13 cellular contexts compared by ENCODE assay signal in the genomic region with DNA sequence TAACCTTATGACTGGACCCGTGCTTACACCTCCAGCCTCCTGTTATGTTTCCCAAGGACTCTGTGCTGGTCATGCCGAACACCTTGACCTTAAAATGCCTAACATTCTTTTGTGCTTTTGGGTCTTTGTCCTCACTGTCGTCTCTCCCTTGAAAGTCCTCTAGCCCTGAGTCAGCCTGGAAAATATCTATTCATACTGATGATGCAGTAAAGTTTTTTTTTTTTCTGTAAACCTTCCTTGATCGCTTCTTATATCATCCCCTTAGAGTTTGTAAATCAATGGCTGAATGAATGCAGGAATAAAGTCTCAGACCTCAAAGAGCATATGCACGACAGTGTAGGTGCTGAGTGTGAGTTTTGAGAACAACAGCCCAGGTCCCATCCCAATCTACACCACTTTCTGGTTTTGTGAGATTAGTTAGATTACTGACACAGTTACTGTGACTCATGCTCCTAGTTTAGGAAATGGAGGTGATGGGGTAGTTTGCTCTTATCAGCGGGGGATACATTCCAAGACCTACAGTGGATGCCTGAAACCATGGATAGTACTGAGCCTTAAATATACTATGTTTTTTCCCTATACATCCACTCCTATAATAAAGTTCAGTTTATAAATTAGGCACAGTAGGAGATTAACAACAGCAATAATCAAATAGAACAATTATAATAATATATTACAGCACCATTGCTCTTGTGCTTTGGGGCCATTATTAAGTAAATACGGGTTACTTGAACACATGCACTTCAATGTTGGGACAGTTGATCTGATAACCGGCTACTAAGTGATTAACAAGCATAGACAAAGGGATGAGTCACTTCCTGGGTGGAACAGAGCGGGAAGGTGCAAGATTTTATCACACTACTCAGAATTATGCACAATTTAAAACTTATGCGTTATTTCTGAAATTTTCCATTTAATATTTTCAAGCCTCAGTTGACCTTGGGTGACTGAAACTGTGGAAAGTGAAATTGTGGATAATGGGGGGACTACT. TPM values are rescaled to one million over a fixed set of nuclear protein-coding genes. Genes with fewer than 3 reads are reported as not detected.
DNase-seq lines count a peak whose midpoint lies in the region; ATAC-seq, FAIRE-seq and TF ChIP-seq lines count a peak whose summit lies in the region.
"Had no signal": no experiment of that assay in that cellular context is flagged by ENCODE, and none has a peak within 500 bp of the region (broad histone marks: within the 10 kb centered on the region; RNA-seq: fewer than 3 reads in every experiment).

No MANE protein-coding gene starts in this region.

- H2AFZ ChIP-seq in endothelial cell of umbilical vein (ENCODE audit: low read depth, low read length), result peak overlapping the region; percentile 20

- peak overlapping the region; percentile 87 for H3K27ac Mint-ChIP-seq in activated naive CD8-positive, alpha-beta T cell
- no peak overlapping the region for H3K27ac Mint-ChIP-seq in activated naive CD8-positive, alpha-beta T cell treated with anti-CD3 and anti-CD28 coated beads for 36 hours
- H3K27ac Mint-ChIP-seq in stimulated activated naive CD8-positive, alpha-beta T cell treated with anti-CD3 and anti-CD28 coated beads, Interleukin-15, Interleukin-2, amounts not matched to agents 100 ng/mL and 50 ng/mL, for 24 hours, result peak overlapping the region; percentile 83
- H3K27ac Mint-ChIP-seq: CD8-positive, alpha-beta T cell had no signal

- H3K27me3 Mint-ChIP-seq in activated naive CD8-positive, alpha-beta T cell, result peaks cover 2% of the 10 kb centered on the region
- H3K27me3 Mint-ChIP-seq in activated naive CD8-positive, alpha-beta T cell treated with anti-CD3 and anti-CD28 coated beads for 36 hours, result peaks cover 12% of the 10 kb centered on the region
- peaks cover 11% of the 10 kb centered on the region for H3K27me3 Mint-ChIP-seq in stimulated activated naive CD8-positive, alpha-beta T cell treated with anti-CD3 and anti-CD28 coated beads, Interleukin-15, Interleukin-2, amounts not matched to agents 100 ng/mL and 50 ng/mL, for 24 hours

- H3K27ac ChIP-seq in RWPE1 (no peak overlapping the region), endothelial cell of umbilical vein (ENCODE audit: insufficient read depth, low read depth, low read length) (peak overlapping the region; percentile 60)

- peak overlapping the region; percentile 54 for H3K4me2 ChIP-seq in endothelial cell of umbilical vein (ENCODE audit: insufficient read depth, low read length)

- no peak for TF ChIP-seq POLR2A in endothelial cell of umbilical vein (IDR thresholded peaks at IDR 0.05; ENCODE audit: low read depth, low read length)

- peak overlapping the region; percentile 15 for H3K4me3 Mint-ChIP-seq in activated naive CD8-positive, alpha-beta T cell
- H3K4me3 Mint-ChIP-seq in activated naive CD8-positive, alpha-beta T cell treated with anti-CD3 and anti-CD28 coated beads for 36 hours, result no peak overlapping the region
- H3K4me3 Mint-ChIP-seq in stimulated activated naive CD8-positive, alpha-beta T cell treated with anti-CD3 and anti-CD28 coated beads, Interleukin-15, Interleukin-2, amounts not matched to agents 100 ng/mL and 50 ng/mL, for 24 hours, result peak overlapping the region; percentile 2
- H3K4me3 Mint-ChIP-seq: CD8-positive, alpha-beta T cell had no signal

- FAIRE-seq in endothelial cell of umbilical vein (lab: Jason Lieb, UNC), result peak; percentile 62

- H3K4me3 ChIP-seq in endothelial cell of umbilical vein (replicated peaks in 1 of 3; ENCODE audit: insufficient read depth in 1 of 3, low read depth in 1 of 3, low read length in 3 of 3), result no peak overlapping the region

- H3K36me3 ChIP-seq in endothelial cell of umbilical vein (ENCODE audit: control insufficient read depth in 2 of 2, extremely low read depth in 1 of 2, insufficient read depth in 2 of 2, low read length in 2 of 2), result no peaks in the 10 kb centered on the region

- TF ChIP-seq CTCF in RWPE1 (conservative IDR thresholded peaks at IDR 0.05; ENCODE audit: low read depth) (no peak), endothelial cell of umbilical vein (IDR thresholded peaks at IDR 0.05; ENCODE audit: extremely low read depth in 1 of 2, insufficient read depth in 1 of 2, low read depth in 1 of 2, low read length in 2 of 2) (no peak)

- H3K79me2 ChIP-seq in endothelial cell of umbilical vein (ENCODE audit: control insufficient read depth, insufficient read depth, low read length), result no peaks in the 10 kb centered on the region

- BruUV-seq in endothelial cell of umbilical vein (replicated peaks; lab: Mats Ljungman, UMichigan), result no TSS peak

- dilution Hi-C loops in endothelial cell of umbilical vein (cut with MboI; ENCODE audit: extremely low pct_ligation_motif_present, low sequenced_read_pairs), result no loop called here

- CTCF ChIA-PET in RWPE1 (lab: Yijun Ruan, JAX) (no interaction called here), endothelial cell of umbilical vein (lab: Charles Lee) (interaction anchor here (1.0 kb wide), 1 partner anchor 61 kb away, joined by 3 read pairs; no protein-coding TSS in a partner anchor)

- H3K9me3 Mint-ChIP-seq in activated naive CD8-positive, alpha-beta T cell (ENCODE audit: low read depth), result no peaks in the 10 kb centered on the region
- no peaks in the 10 kb centered on the region for H3K9me3 Mint-ChIP-seq in activated naive CD8-positive, alpha-beta T cell treated with anti-CD3 and anti-CD28 coated beads for 36 hours
- no peaks in the 10 kb centered on the region for H3K9me3 Mint-ChIP-seq in stimulated activated naive CD8-positive, alpha-beta T cell treated with anti-CD3 and anti-CD28 coated beads, Interleukin-15, Interleukin-2, amounts not matched to agents 100 ng/mL and 50 ng/mL, for 24 hours
- H3K9me3 Mint-ChIP-seq: CD8-positive, alpha-beta T cell had no signal

- no peaks in the 10 kb centered on the region for H3K36me3 Mint-ChIP-seq in activated naive CD8-positive, alpha-beta T cell
- H3K36me3 Mint-ChIP-seq in activated naive CD8-positive, alpha-beta T cell treated with anti-CD3 and anti-CD28 coated beads for 36 hours, result no peaks in the 10 kb centered on the region
- H3K36me3 Mint-ChIP-seq in stimulated activated naive CD8-positive, alpha-beta T cell treated with anti-CD3 and anti-CD28 coated beads, Interleukin-15, Interleukin-2, amounts not matched to agents 100 ng/mL and 50 ng/mL, for 24 hours (ENCODE audit: low read depth), result no peaks in the 10 kb centered on the region
- H3K36me3 Mint-ChIP-seq: CD8-positive, alpha-beta T cell had no signal

- H3K27me3 ChIP-seq in endothelial cell of umbilical vein (ENCODE audit: control insufficient read depth in 2 of 2, insufficient read depth in 2 of 2, low read length in 2 of 2), result no peaks in the 10 kb centered on the region

- no peaks in the 10 kb centered on the region for H3K9me3 ChIP-seq in endothelial cell of umbilical vein (replicated peaks; ENCODE audit: control insufficient read depth, insufficient read depth, low read length)

- H4K20me1 ChIP-seq in endothelial cell of umbilical vein (replicated peaks; ENCODE audit: control insufficient read depth, extremely low read depth, insufficient read depth, low read length), result no peaks in the 10 kb centered on the region

- H3K9ac ChIP-seq in endothelial cell of umbilical vein (replicated peaks; ENCODE audit: extremely low read depth, insufficient read depth, low read length), result no peak overlapping the region

- intact Hi-C loops in endothelial cell of umbilical vein (cut with micrococcal nuclease), result no loop called here

- POLR2A ChIA-PET in RWPE1 (lab: Yijun Ruan, JAX; ENCODE audit: low non-redundant PET), result no interaction called here
- POLR2A ChIA-PET in endothelial cell of umbilical vein (lab: Charles Lee), result no interaction called here

- no peak for ATAC-seq in HG03342 (IDR thresholded peaks at IDR 0.05; ENCODE audit: unreplicated experiment)
- ATAC-seq: CD8-positive, alpha-beta T cell had no signal

- peaks cover 14% of the 10 kb centered on the region for H3K4me1 ChIP-seq in endothelial cell of umbilical vein (ENCODE audit: control insufficient read depth, extremely low read depth, insufficient read depth, low read length)

- H3K4me1 Mint-ChIP-seq in activated naive CD8-positive, alpha-beta T cell (ENCODE audit: low read depth), result peaks cover 19% of the 10 kb centered on the region
- H3K4me1 Mint-ChIP-seq in activated naive CD8-positive, alpha-beta T cell treated with anti-CD3 and anti-CD28 coated beads for 36 hours, result peaks cover 9% of the 10 kb centered on the region
- peaks cover 29% of the 10 kb centered on the region for H3K4me1 Mint-ChIP-seq in stimulated activated naive CD8-positive, alpha-beta T cell treated with anti-CD3 and anti-CD28 coated beads, Interleukin-15, Interleukin-2, amounts not matched to agents 100 ng/mL and 50 ng/mL, for 24 hours (ENCODE audit: low read depth)

- H3K9me1 ChIP-seq in endothelial cell of umbilical vein (replicated peaks; ENCODE audit: control insufficient read depth, extremely low read depth, insufficient read depth, low read length), result no peaks in the 10 kb centered on the region

- DNase-seq in activated naive CD8-positive, alpha-beta T cell treated with anti-CD3 and anti-CD28 coated beads for 36 hours, result no peak
- DNase-seq in RWPE1 (ENCODE audit: low spot score) (peak; percentile 30), endothelial cell of umbilical vein (ENCODE audit: low read depth, low spot score) (peak; percentile 75), NCI-H1930 (lab: John Stamatoyannopoulos, UW) (no peak), 8988T (no peak)
- DNase-seq: NCI-H1417 had no signal

RNA-seq across cellular contexts. Expression of a gene that starts 8.5 kb away (rescaled TPM):
- total RNA-seq in activated naive CD8-positive, alpha-beta T cell treated with anti-CD3 and anti-CD28 coated beads for 36 hours, result not detected
- total RNA-seq in endothelial cell of umbilical vein, result not detected in 2 replicates
- not detected in 2 replicates for polyA plus RNA-seq in endothelial cell of umbilical vein
- polyA plus RNA-seq in endothelial cell of umbilical vein (2011; cell fraction: cytosol; rRNA removed), result not detected in 2 replicates
- not detected in 2 replicates for polyA plus RNA-seq in endothelial cell of umbilical vein (2011; cell fraction: nucleus; rRNA removed)
- polyA plus RNA-seq in endothelial cell of umbilical vein (2012), result not detected in 2 replicates
- polyA minus RNA-seq in endothelial cell of umbilical vein, result not detected in 2 replicates
- not detected for polyA minus RNA-seq in endothelial cell of umbilical vein (2011; cell fraction: cytosol; rRNA and poly(A)+ RNA removed)
- polyA minus RNA-seq in endothelial cell of umbilical vein (2011; cell fraction: nucleus; rRNA and poly(A)+ RNA removed), result not detected in 2 replicates
- total RNA-seq: CD8-positive, alpha-beta T cell; fibroblast of lung had no signal
- polyA plus RNA-seq: fibroblast of lung had no signal

RNA-seq across cellular contexts. Expression of a gene that starts 12.4 kb away (rescaled TPM):
- not detected for total RNA-seq in activated naive CD8-positive, alpha-beta T cell treated with anti-CD3 and anti-CD28 coated beads for 36 hours
- not detected in 2 replicates for total RNA-seq in endothelial cell of umbilical vein
- not detected in 2 replicates for polyA plus RNA-seq in endothelial cell of umbilical vein
- not detected in 2 replicates for polyA plus RNA-seq in endothelial cell of umbilical vein (2011; cell fraction: cytosol; rRNA removed)
- polyA plus RNA-seq in endothelial cell of umbilical vein (2011; cell fraction: nucleus; rRNA removed), result not detected in 2 replicates
- not detected in 2 replicates for polyA plus RNA-seq in endothelial cell of umbilical vein (2012)
- polyA minus RNA-seq in endothelial cell of umbilical vein, result not detected in 2 replicates
- not detected for polyA minus RNA-seq in endothelial cell of umbilical vein (2011; cell fraction: cytosol; rRNA and poly(A)+ RNA removed)
- not detected in 2 replicates for polyA minus RNA-seq in endothelial cell of umbilical vein (2011; cell fraction: nucleus; rRNA and poly(A)+ RNA removed)
- total RNA-seq: CD8-positive, alpha-beta T cell; fibroblast of lung; mononuclear cell had no signal
- polyA plus RNA-seq: fibroblast of lung had no signal

RNA-seq across cellular contexts. Expression of a gene that starts 20.8 kb away (rescaled TPM):
- not detected for total RNA-seq in activated naive CD8-positive, alpha-beta T cell treated with anti-CD3 and anti-CD28 coated beads for 36 hours
- total RNA-seq in endothelial cell of umbilical vein, result not detected in 2 replicates
- polyA plus RNA-seq in endothelial cell of umbilical vein, result not detected in 2 replicates
- polyA plus RNA-seq in endothelial cell of umbilical vein (2011; cell fraction: cytosol; rRNA removed), result 0.12 TPM in 1 of 2 replicates, not detected in the other
- polyA plus RNA-seq in endothelial cell of umbilical vein (2011; cell fraction: nucleus; rRNA removed), result 0.24 TPM in 1 of 2 replicates, not detected in the other
- polyA plus RNA-seq in endothelial cell of umbilical vein (2012), result not detected in 2 replicates
- 0.23 TPM in 1 of 2 replicates, not detected in the other for polyA minus RNA-seq in endothelial cell of umbilical vein
- polyA minus RNA-seq in endothelial cell of umbilical vein (2011; cell fraction: cytosol; rRNA and poly(A)+ RNA removed), result not detected
- 0.77 and 0.91 TPM in 2 replicates for polyA minus RNA-seq in endothelial cell of umbilical vein (2011; cell fraction: nucleus; rRNA and poly(A)+ RNA removed)
- total RNA-seq: CD8-positive, alpha-beta T cell; fibroblast of lung; mononuclear cell; SK-MEL-5 had no signal
- polyA plus RNA-seq: fibroblast of lung had no signal

RNA-seq across cellular contexts. Expression of a gene that starts 47.2 kb away (rescaled TPM):
- total RNA-seq in activated naive CD8-positive, alpha-beta T cell treated with anti-CD3 and anti-CD28 coated beads for 36 hours, result 100 to 1,000 TPM; 104 to 105 TPM
- 60.3 and 63.9 TPM in 2 replicates for total RNA-seq in endothelial cell of umbilical vein
- polyA plus RNA-seq in endothelial cell of umbilical vein, result 60.9 and 84.0 TPM in 2 replicates
- polyA plus RNA-seq in endothelial cell of umbilical vein (2011; cell fraction: cytosol; rRNA removed), result 102 and 113 TPM in 2 replicates
- 63.9 and 76.2 TPM in 2 replicates for polyA plus RNA-seq in endothelial cell of umbilical vein (2011; cell fraction: nucleus; rRNA removed)
- polyA plus RNA-seq in endothelial cell of umbilical vein (2012), result 58.7 and 60.8 TPM in 2 replicates
- 32.7 and 37.6 TPM in 2 replicates for polyA minus RNA-seq in endothelial cell of umbilical vein
- polyA minus RNA-seq in endothelial cell of umbilical vein (2011; cell fraction: cytosol; rRNA and poly(A)+ RNA removed), result 38.1 TPM
- 14.9 and 15.1 TPM in 2 replicates for polyA minus RNA-seq in endothelial cell of umbilical vein (2011; cell fraction: nucleus; rRNA and poly(A)+ RNA removed)

Comparison
In these comparisons a context has a peak if more than half of its experiments do, and no peak if none do; other contexts are left out.
1. DNase-seq: peak in RWPE1 (single experiment) and endothelial cell of umbilical vein (single experiment); none in activated naive CD8-positive, alpha-beta T cell treated with anti-CD3 and anti-CD28 coated beads for 36 hours (single experiment), NCI-H1930 (0 of 2) and 8988T (single experiment).